Comparison of ENCODE assay signal across 10 cellular contexts in the genomic region with DNA sequence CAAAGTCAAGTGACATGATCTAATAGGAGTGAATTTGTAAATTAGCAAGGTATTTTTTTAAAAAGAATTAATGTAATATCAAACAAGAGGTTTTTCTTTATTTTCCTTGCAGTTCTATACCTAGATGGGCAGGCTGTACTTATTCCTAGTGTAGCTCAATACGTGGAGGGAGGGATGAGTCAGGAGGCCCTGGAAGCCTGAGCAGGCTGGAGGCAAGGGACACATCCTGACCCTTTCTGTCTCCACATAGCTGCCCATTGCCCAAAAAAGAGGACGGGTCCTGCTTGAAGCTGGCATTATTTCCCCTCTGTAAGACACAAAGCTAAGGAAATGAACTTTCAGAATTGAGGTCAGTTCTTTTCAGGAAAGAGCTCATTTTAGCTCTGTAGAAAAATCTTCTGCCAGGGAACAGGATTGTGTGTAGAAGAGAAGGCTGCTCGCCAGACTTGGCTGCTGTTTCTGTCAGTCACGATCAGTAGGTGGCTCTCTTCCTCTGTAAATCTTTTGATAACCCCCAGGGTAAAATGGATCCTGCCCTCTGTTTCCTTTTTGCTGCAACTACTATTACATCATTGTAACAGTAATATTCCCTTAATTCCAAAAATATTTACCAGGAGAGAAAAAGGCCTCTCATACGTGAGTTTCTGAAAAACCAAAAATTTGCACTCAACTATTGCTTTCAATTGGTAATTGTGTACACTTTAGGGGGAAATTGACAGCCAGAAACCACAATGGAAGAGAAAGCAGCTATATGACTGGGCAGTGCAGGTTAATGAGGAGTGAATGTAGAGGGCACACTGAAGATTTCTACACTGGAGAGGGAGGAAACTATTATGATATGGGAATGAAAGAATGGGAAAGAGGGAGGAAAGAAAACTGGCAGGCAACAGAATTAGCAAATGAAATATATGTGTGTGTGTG. TPM values are rescaled to one million over a fixed set of nuclear protein-coding genes. Genes with fewer than 3 reads are reported as not detected.
DNase-seq lines count a peak whose midpoint lies in the region; ATAC-seq and TF ChIP-seq lines count a peak whose summit lies in the region.
"Had no signal": no experiment of that assay in that cellular context is flagged by ENCODE, and none has a peak within 500 bp of the region (broad histone marks: within the 10 kb centered on the region; RNA-seq: fewer than 3 reads in every experiment).

No MANE protein-coding gene starts in this region.

- H3K4me1 Mint-ChIP-seq in progenitor cell of endocrine pancreas (ENCODE audit: low read depth): peaks cover 1% of the 10 kb centered on the region

- H3K36me3 Mint-ChIP-seq in progenitor cell of endocrine pancreas (ENCODE audit: insufficient read depth): no peaks in the 10 kb centered on the region
- H3K36me3 Mint-ChIP-seq: IgD-negative memory B cell had no signal

- in situ Hi-C loops in Caki2 (cut with HindIII; ENCODE audit: low pct_unique_long_range_greater_than_20kb, low sequenced_read_pairs): no loop called here

- H3K9me3 Mint-ChIP-seq in progenitor cell of endocrine pancreas (ENCODE audit: low read depth): no peaks in the 10 kb centered on the region

- TF ChIP-seq CTCF in epithelial cell of esophagus (IDR thresholded peaks at IDR 0.05; ENCODE audit: insufficient read depth, low read depth, low read length, missing control alignments) (peak; percentile 23), progenitor cell of endocrine pancreas (IDR thresholded peaks at IDR 0.05; ENCODE audit: unreplicated experiment) (peak; percentile 27)

- peak; percentile 90 for ATAC-seq in GM18907 (IDR thresholded peaks at IDR 0.05; ENCODE audit: unreplicated experiment)
- peak; percentile 79 for ATAC-seq in HG03060 (IDR thresholded peaks at IDR 0.05; ENCODE audit: low read depth, unreplicated experiment)

- DNase-seq in Caki2 (ENCODE audit: low read depth): peak; percentile 14
- peak; percentile 23 for DNase-seq in NCI-H774 (lab: John Stamatoyannopoulos, UW)
- peak; percentile 48 for DNase-seq in epithelial cell of esophagus (ENCODE audit: low read depth)
- DNase-seq in progenitor cell of endocrine pancreas (ENCODE audit: low spot score, unreplicated experiment): no peak
- no peak for DNase-seq in cerebellum (ENCODE audit: low spot score)
- no peak for DNase-seq in stimulated activated CD4-positive, alpha-beta T cell treated with anti-CD3 and anti-CD28 coated beads, Interleukin-4, amount 100 ng/mL, for 1 hour

- no peak overlapping the region for H3K4me3 Mint-ChIP-seq in progenitor cell of endocrine pancreas (ENCODE audit: low read depth)
- H3K4me3 Mint-ChIP-seq: IgD-negative memory B cell had no signal

- no peak overlapping the region for H3K27ac Mint-ChIP-seq in progenitor cell of endocrine pancreas
- H3K27ac Mint-ChIP-seq: IgD-negative memory B cell had no signal

- H3K4me3 ChIP-seq in epithelial cell of esophagus (ENCODE audit: low read length): no peak overlapping the region
- H3K4me3 ChIP-seq: thoracic aorta had no signal

- H3K27me3 Mint-ChIP-seq in progenitor cell of endocrine pancreas: no peaks in the 10 kb centered on the region

RNA-seq across cellular contexts. Expression of gene IFNW1, which starts 12.3 kb away (rescaled TPM):
- total RNA-seq in Caki2 (2014; rRNA removed; shearing (Covaris generic); ENCODE audit: low replicate concordance): not detected in 2 replicates
- not detected in 2 replicates for total RNA-seq in progenitor cell of endocrine pancreas
- total RNA-seq in cerebellum: not detected
- total RNA-seq: thoracic aorta had no signal

RNA-seq across cellular contexts. Expression of gene IFNA21, which starts 12.5 kb away (rescaled TPM):
- total RNA-seq in Caki2 (2014; rRNA removed; shearing (Covaris generic); ENCODE audit: low replicate concordance): not detected in 2 replicates
- total RNA-seq in progenitor cell of endocrine pancreas: not detected in 2 replicates
- total RNA-seq in cerebellum: not detected
- total RNA-seq: thoracic aorta had no signal

RNA-seq across cellular contexts. Expression of gene IFNA4, which starts 33.4 kb away (rescaled TPM):
- not detected in 2 replicates for total RNA-seq in Caki2 (2014; rRNA removed; shearing (Covaris generic); ENCODE audit: low replicate concordance)
- total RNA-seq in progenitor cell of endocrine pancreas (not detected in 2 replicates), cerebellum (not detected)
- total RNA-seq: thoracic aorta had no signal

RNA-seq across cellular contexts. Expression of gene IFNA7, which starts 48.1 kb away (rescaled TPM):
- total RNA-seq in Caki2 (2014; rRNA removed; shearing (Covaris generic); ENCODE audit: low replicate concordance): not detected in 2 replicates
- not detected in 2 replicates for total RNA-seq in progenitor cell of endocrine pancreas
- not detected for total RNA-seq in cerebellum
- total RNA-seq: thoracic aorta had no signal

RNA-seq across cellular contexts. Expression of gene IFNA10, which starts 53.0 kb away (rescaled TPM):
- not detected in 2 replicates for total RNA-seq in Caki2 (2014; rRNA removed; shearing (Covaris generic); ENCODE audit: low replicate concordance)
- not detected in 2 replicates for total RNA-seq in progenitor cell of endocrine pancreas
- not detected for total RNA-seq in cerebellum
- total RNA-seq: thoracic aorta had no signal

Comparison
In these comparisons a context has a peak if more than half of its experiments do, and no peak if none do; other contexts are left out.
1. DNase-seq: peak in Caki2 (single experiment), NCI-H774 (single experiment) and epithelial cell of esophagus (single experiment); none in progenitor cell of endocrine pancreas (single experiment), cerebellum (single experiment) and stimulated activated CD4-positive, alpha-beta T cell treated with anti-CD3 and anti-CD28 coated beads, Interleukin-4, amount 100 ng/mL, for 1 hour (single experiment).